18 cellular contexts compared by ENCODE assay signal in the genomic region with DNA sequence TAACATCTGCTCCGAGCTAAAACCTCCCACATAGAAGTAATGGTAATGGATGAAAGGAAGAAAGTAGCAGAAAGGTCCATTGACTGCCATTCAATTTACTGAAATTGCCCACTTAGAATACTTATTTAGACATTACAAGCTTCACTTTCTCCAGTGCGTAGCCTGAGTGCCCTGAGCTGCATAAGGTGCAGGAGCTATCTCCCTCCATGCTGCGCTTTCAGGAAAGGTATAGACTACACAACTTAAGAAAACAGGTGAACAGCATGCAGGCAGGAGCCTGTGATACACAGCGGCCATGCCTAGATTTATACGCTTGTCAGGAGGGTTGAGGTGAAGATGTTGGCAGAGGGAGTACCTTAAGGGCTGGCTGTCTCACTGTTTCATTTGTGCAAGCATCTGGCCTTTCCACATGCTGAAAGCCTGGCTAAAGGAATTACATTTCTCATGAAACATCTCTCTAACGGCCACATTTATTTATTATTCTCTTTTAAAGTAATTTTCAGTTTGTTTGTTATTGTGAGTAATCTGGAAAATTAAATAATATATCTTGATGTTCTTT.
"Had no signal": no experiment of that assay in that cellular context is flagged by ENCODE, and none has a peak within 500 bp of the region (broad histone marks: within the 10 kb centered on the region; RNA-seq: fewer than 3 reads in every experiment).

No MANE protein-coding gene starts in this region.

- H3K4me1 ChIP-seq: esophagus squamous epithelium, gastroesophageal sphincter, left ventricle myocardium inferior, lower lobe of right lung, psoas muscle, right lobe of liver, testis, tibial nerve, upper lobe of right lung, vagina had no signal

- H3K27ac ChIP-seq: esophagus squamous epithelium, gastroesophageal sphincter, left ventricle myocardium inferior, lower lobe of right lung, psoas muscle, right lobe of liver, testis, tibial nerve, upper lobe of right lung, vagina had no signal

- ATAC-seq: gastroesophageal sphincter; lower lobe of right lung; natural killer cell; psoas muscle; right lobe of liver; stimulated activated memory B cell treated with anti-CD40 and anti-IgM and Interleukin-4, amounts not matched to agents 10 μg/mL and 1 μg/mL and 100 μg/mL, for 72 hours; upper lobe of right lung had no signal

- DNase-seq: dermis blood vessel endothelial cell; esophagus squamous epithelium; foreskin fibroblast; glutamatergic neuron; left ventricle myocardium inferior; lower lobe of right lung; natural killer cell; occipital lobe; psoas muscle; retina; right lobe of liver; stimulated activated CD4-positive, alpha-beta T cell treated with anti-CD3 and anti-CD28 coated beads, Interleukin-4, amount 100 ng/mL, for 24 hours; testis; upper lobe of right lung had no signal

- H3K27me3 ChIP-seq: esophagus squamous epithelium, gastroesophageal sphincter, right lobe of liver, testis, tibial nerve, upper lobe of right lung, vagina had no signal

- H3K9me3 ChIP-seq: esophagus squamous epithelium, gastroesophageal sphincter, left ventricle myocardium inferior, lower lobe of right lung, psoas muscle, right lobe of liver, testis, tibial nerve, upper lobe of right lung, vagina had no signal

- H3K36me3 ChIP-seq: esophagus squamous epithelium, gastroesophageal sphincter, left ventricle myocardium inferior, lower lobe of right lung, right lobe of liver, tibial nerve, upper lobe of right lung, vagina had no signal

- H3K4me3 ChIP-seq: esophagus squamous epithelium, gastroesophageal sphincter, left ventricle myocardium inferior, lower lobe of right lung, psoas muscle, right lobe of liver, testis, tibial nerve, upper lobe of right lung, vagina had no signal
